Comparison of ENCODE assay signal across 31 cellular contexts in the genomic region with DNA sequence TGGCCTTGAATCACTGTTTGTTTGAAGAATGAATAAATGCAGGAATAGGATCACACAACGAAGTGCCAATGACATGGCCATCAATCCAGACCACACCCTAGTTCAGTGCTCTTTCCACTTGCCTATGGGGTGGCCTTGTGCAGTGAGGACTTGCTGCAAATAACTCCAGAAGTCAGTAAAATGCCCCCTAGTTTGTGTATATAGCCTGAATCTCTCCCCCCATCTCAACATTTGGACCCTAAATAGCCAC. TPM values are rescaled to one million over a fixed set of nuclear protein-coding genes. Genes with fewer than 3 reads are reported as not detected.
"Had no signal": no experiment of that assay in that cellular context is flagged by ENCODE, and none has a peak within 500 bp of the region (broad histone marks: within the 10 kb centered on the region; RNA-seq: fewer than 3 reads in every experiment).

No MANE protein-coding gene starts in this region.

- H3K9me3 Mint-ChIP-seq: activated naive CD4-positive, alpha-beta T cell treated with anti-CD3 and anti-CD28 coated beads, Interleukin-2, amount 10 ng/mL, durations not matched to agents 7 days and 5 days; activated naive CD8-positive, alpha-beta T cell treated with anti-CD3 and anti-CD28 coated beads, Interleukin-2, amount 10 ng/mL, durations not matched to agents 7 days and 5 days; endodermal cell; naive thymus-derived CD8-positive, alpha-beta T cell; neural crest cell; stimulated activated effector memory CD8-positive, alpha-beta T cell treated with anti-CD3 and anti-CD28 coated beads, Interleukin-12 subunit alpha, Interleukin-12 subunit beta, amount 100 ng/mL, for 72 hours; stimulated activated naive CD8-positive, alpha-beta T cell treated with anti-CD3 and anti-CD28 coated beads, Interleukin-15, Interleukin-2, amounts not matched to agents 100 ng/mL and 50 ng/mL, for 24 hours had no signal

- H3K9ac ChIP-seq: parathyroid adenoma had no signal

- ATAC-seq: activated CD4-positive, alpha-beta T cell treated with anti-CD3 and anti-CD28 coated beads for 36 hours; esophagus mucosa; foreskin keratinocyte; heart left ventricle; naive thymus-derived CD8-positive, alpha-beta T cell; stimulated activated effector memory CD8-positive, alpha-beta T cell treated with anti-CD3 and anti-CD28 coated beads, Interleukin-12 subunit alpha, Interleukin-12 subunit beta, amount 100 ng/mL, for 72 hours had no signal

- H3K79me2 ChIP-seq: parathyroid adenoma had no signal

- H3K36me3 Mint-ChIP-seq: activated naive CD4-positive, alpha-beta T cell treated with anti-CD3 and anti-CD28 coated beads, Interleukin-2, amount 10 ng/mL, durations not matched to agents 7 days and 5 days; activated naive CD8-positive, alpha-beta T cell treated with anti-CD3 and anti-CD28 coated beads, Interleukin-2, amount 10 ng/mL, durations not matched to agents 7 days and 5 days; naive thymus-derived CD8-positive, alpha-beta T cell; stimulated activated effector memory CD8-positive, alpha-beta T cell treated with anti-CD3 and anti-CD28 coated beads, Interleukin-12 subunit alpha, Interleukin-12 subunit beta, amount 100 ng/mL, for 72 hours had no signal

- H2AFZ ChIP-seq: parathyroid adenoma had no signal

- H3K4me1 ChIP-seq: foreskin keratinocyte, heart left ventricle, left ventricle myocardium inferior, parathyroid adenoma, upper lobe of left lung had no signal

- H3K36me3 ChIP-seq: brain microvascular endothelial cell, heart left ventricle, left ventricle myocardium inferior, thoracic aorta, upper lobe of left lung had no signal

- H3K4me3 Mint-ChIP-seq: activated CD4-positive, alpha-beta T cell treated with anti-CD3 and anti-CD28 coated beads for 36 hours; activated naive CD4-positive, alpha-beta T cell treated with anti-CD3 and anti-CD28 coated beads, Interleukin-2, amount 10 ng/mL, durations not matched to agents 7 days and 5 days; activated naive CD8-positive, alpha-beta T cell treated with anti-CD3 and anti-CD28 coated beads, Interleukin-2, amount 10 ng/mL, durations not matched to agents 7 days and 5 days; endodermal cell; naive thymus-derived CD8-positive, alpha-beta T cell; neural crest cell; stimulated activated effector memory CD8-positive, alpha-beta T cell treated with anti-CD3 and anti-CD28 coated beads, Interleukin-12 subunit alpha, Interleukin-12 subunit beta, amount 100 ng/mL, for 72 hours; stimulated activated naive CD8-positive, alpha-beta T cell treated with anti-CD3 and anti-CD28 coated beads, Interleukin-15, Interleukin-2, amounts not matched to agents 100 ng/mL and 50 ng/mL, for 24 hours had no signal

- DNase-seq: activated CD4-positive, alpha-beta T cell treated with anti-CD3 and anti-CD28 coated beads for 36 hours; activated CD4-positive, CD25-positive, alpha-beta regulatory T cell; activated effector memory CD4-positive, alpha-beta T cell treated with Interleukin-2 at 50 U/mL for 16 hours; activated naive CD4-positive, alpha-beta T cell treated with anti-CD3 and anti-CD28 coated beads, Interleukin-2, amount 10 ng/mL, durations not matched to agents 7 days and 5 days; activated naive CD8-positive, alpha-beta T cell treated with anti-CD3 and anti-CD28 coated beads, Interleukin-2, amount 10 ng/mL, durations not matched to agents 7 days and 5 days; activated T-cell treated with anti-CD3 and anti-CD28 coated beads for 4 hours; brain microvascular endothelial cell; cortex of kidney; endodermal cell; foreskin keratinocyte; heart left ventricle; kidney glomerular epithelial cell; left ventricle myocardium inferior; mammary epithelial cell; naive thymus-derived CD8-positive, alpha-beta T cell; occipital lobe; right cardiac atrium; stimulated activated CD4-positive, alpha-beta T cell treated with anti-CD3 and anti-CD28 coated beads, Interleukin-12 subunit alpha, Interleukin-12 subunit beta, amount 100 ng/mL, for 4 hours; stimulated activated CD4-positive, alpha-beta T cell treated with anti-CD3 and anti-CD28 coated beads, Interleukin-4, amount 100 ng/mL, for 24 hours; upper lobe of left lung had no signal

- H3K27ac ChIP-seq: brain microvascular endothelial cell, foreskin keratinocyte, heart left ventricle, left ventricle myocardium inferior, parathyroid adenoma, thoracic aorta, upper lobe of left lung had no signal

- H3K4me1 Mint-ChIP-seq: activated naive CD4-positive, alpha-beta T cell treated with anti-CD3 and anti-CD28 coated beads, Interleukin-2, amount 10 ng/mL, durations not matched to agents 7 days and 5 days; activated naive CD8-positive, alpha-beta T cell treated with anti-CD3 and anti-CD28 coated beads, Interleukin-2, amount 10 ng/mL, durations not matched to agents 7 days and 5 days; endodermal cell; neural crest cell; stimulated activated effector memory CD8-positive, alpha-beta T cell treated with anti-CD3 and anti-CD28 coated beads, Interleukin-12 subunit alpha, Interleukin-12 subunit beta, amount 100 ng/mL, for 72 hours had no signal

- H3K27ac Mint-ChIP-seq: activated CD4-positive, alpha-beta T cell treated with anti-CD3 and anti-CD28 coated beads for 36 hours; activated naive CD4-positive, alpha-beta T cell treated with anti-CD3 and anti-CD28 coated beads, Interleukin-2, amount 10 ng/mL, durations not matched to agents 7 days and 5 days; activated naive CD8-positive, alpha-beta T cell treated with anti-CD3 and anti-CD28 coated beads, Interleukin-2, amount 10 ng/mL, durations not matched to agents 7 days and 5 days; endodermal cell; stimulated activated effector memory CD8-positive, alpha-beta T cell treated with anti-CD3 and anti-CD28 coated beads, Interleukin-12 subunit alpha, Interleukin-12 subunit beta, amount 100 ng/mL, for 72 hours; stimulated activated naive CD8-positive, alpha-beta T cell treated with anti-CD3 and anti-CD28 coated beads, Interleukin-15, Interleukin-2, amounts not matched to agents 100 ng/mL and 50 ng/mL, for 24 hours had no signal

- H3K4me3 ChIP-seq: heart left ventricle, left ventricle myocardium inferior, thoracic aorta, upper lobe of left lung had no signal

- H3K27me3 ChIP-seq: brain microvascular endothelial cell, heart left ventricle, upper lobe of left lung had no signal

- H3K9me3 ChIP-seq: heart left ventricle, left ventricle myocardium inferior, thoracic aorta, upper lobe of left lung had no signal

RNA-seq across cellular contexts. Expression of a gene that starts 0.3 kb away (rescaled TPM):
- total RNA-seq: activated CD4-positive, alpha-beta T cell treated with anti-CD3 and anti-CD28 coated beads for 36 hours; activated naive CD8-positive, alpha-beta T cell treated with anti-CD3 and anti-CD28 coated beads, Interleukin-2, amount 10 ng/mL, durations not matched to agents 7 days and 5 days; astrocyte; cardiac septum; endodermal cell; esophagus mucosa; foreskin keratinocyte; heart left ventricle; left ventricle myocardium inferior; mammary epithelial cell; naive thymus-derived CD8-positive, alpha-beta T cell; neural crest cell; occipital lobe; pulmonary artery endothelial cell; right cardiac atrium; subcutaneous adipose tissue; T-helper 1 cell treated with Interleukin-12 subunit alpha and Interleukin-12 subunit beta and Interleukin-4 antibody, amounts not matched to agents 30 ng/mL and 1 ng/mL, for 36 hours; thoracic aorta had no signal

RNA-seq across cellular contexts. Expression of a gene that starts 59.9 kb away (rescaled TPM):
- total RNA-seq: activated CD4-positive, alpha-beta T cell treated with anti-CD3 and anti-CD28 coated beads for 36 hours; activated naive CD8-positive, alpha-beta T cell treated with anti-CD3 and anti-CD28 coated beads, Interleukin-2, amount 10 ng/mL, durations not matched to agents 7 days and 5 days; astrocyte; endodermal cell; esophagus mucosa; foreskin keratinocyte; naive thymus-derived CD8-positive, alpha-beta T cell; neural crest cell; occipital lobe; pulmonary artery endothelial cell; subcutaneous adipose tissue; T-helper 1 cell treated with Interleukin-12 subunit alpha and Interleukin-12 subunit beta and Interleukin-4 antibody, amounts not matched to agents 30 ng/mL and 1 ng/mL, for 36 hours; thoracic aorta; upper lobe of left lung had no signal
